ENCODE assay signal across 8 cellular contexts in the genomic region with DNA sequence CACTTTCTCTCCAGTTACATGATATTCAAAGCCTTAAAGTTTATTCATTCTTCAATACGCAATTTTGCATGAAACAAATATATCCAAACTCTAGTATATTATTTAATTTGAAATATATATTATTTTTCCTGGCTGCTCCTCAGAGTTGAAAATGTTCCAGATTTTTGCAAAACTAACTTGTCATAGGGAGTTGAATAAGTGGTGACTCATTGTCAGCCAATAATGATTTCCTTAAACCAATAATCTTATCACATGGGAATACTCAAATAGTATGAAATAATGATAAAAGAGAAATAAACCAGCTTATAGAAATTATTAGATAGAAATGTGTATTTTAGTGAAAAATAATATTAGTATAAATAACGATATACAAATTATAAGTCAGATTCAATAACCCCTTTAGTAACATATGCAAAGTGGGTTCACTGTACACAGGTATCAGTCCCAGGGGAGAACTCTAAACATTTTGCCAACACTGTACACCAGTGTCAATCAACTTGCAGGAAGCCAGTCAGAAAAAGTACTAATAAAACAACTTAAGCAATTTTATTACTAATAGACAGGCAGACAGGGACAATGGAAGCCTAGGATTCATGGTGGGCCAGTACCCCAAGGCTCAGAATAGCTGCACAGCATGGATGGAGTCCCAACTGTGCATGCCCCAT.
"Had no signal": no experiment of that assay in that cellular context is flagged by ENCODE, and none has a peak within 500 bp of the region (broad histone marks: within the 10 kb centered on the region; RNA-seq: fewer than 3 reads in every experiment).

No MANE protein-coding gene starts in this region.

- DNase-seq: H7, HFFc6 had no signal

- H3K27ac ChIP-seq: HL-60 had no signal

- ATAC-seq: GM23338, HCT116, HepG2 had no signal

- H3K4me3 ChIP-seq: GM23338, HAP-1 had no signal

- FAIRE-seq: H1, HepG2 had no signal

- H3K36me3 ChIP-seq: HAP-1 had no signal

- H3K4me1 ChIP-seq: HAP-1 had no signal

- H2AFZ ChIP-seq: GM23338 had no signal

- H3K9me3 ChIP-seq: HAP-1 had no signal

- H3K4me2 ChIP-seq: GM23338 had no signal
